35 cellular contexts compared by ENCODE assay signal in the genomic region with DNA sequence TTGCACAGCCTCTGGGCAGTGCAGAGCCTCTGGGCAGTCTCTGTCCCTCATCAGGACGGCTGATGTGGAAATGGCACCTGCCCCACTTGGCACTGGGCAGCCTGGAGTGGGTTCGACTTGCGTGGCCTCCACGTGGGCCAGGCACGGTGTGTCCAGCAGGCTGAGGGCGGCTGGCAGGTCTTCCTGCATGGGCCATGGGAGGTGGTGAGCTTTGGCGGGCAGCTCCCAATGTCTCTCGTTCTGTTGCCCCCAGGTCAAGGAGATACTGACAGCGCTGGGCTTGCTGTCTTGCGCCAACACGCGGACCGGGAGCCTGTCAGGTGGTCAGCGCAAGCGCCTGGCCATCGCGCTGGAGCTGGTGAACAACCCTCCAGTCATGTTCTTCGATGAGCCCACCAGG. TPM values are rescaled to one million over a fixed set of nuclear protein-coding genes. Genes with fewer than 3 reads are reported as not detected.
"Had no signal": no experiment of that assay in that cellular context is flagged by ENCODE, and none has a peak within 500 bp of the region (broad histone marks: within the 10 kb centered on the region; RNA-seq: fewer than 3 reads in every experiment).

No MANE protein-coding gene starts in this region.

- ATAC-seq: activated CD4-positive, alpha-beta T cell treated with anti-CD3 and anti-CD28 coated beads for 36 hours; activated CD8-positive, alpha-beta memory T cell treated with anti-CD3 and anti-CD28 coated beads, Interleukin-2, amount 10 ng/mL, durations not matched to agents 7 days and 5 days; activated CD8-positive, alpha-beta T cell treated with anti-CD3 and anti-CD28 coated beads, Interleukin-2, amount 10 ng/mL, durations not matched to agents 7 days and 5 days; activated naive CD8-positive, alpha-beta T cell treated with anti-CD3 and anti-CD28 coated beads, Interleukin-2, amount 50 U/mL, for 24 hours; body of pancreas; gastroesophageal sphincter had no signal

- H3K27me3 ChIP-seq: adrenal gland, body of pancreas, colonic mucosa, esophagus squamous epithelium, gastroesophageal sphincter had no signal

- H3K4me1 Mint-ChIP-seq: activated CD4-positive, alpha-beta T cell treated with anti-CD3 and anti-CD28 coated beads for 36 hours; activated CD4-positive, alpha-beta T cell treated with anti-CD3 and anti-CD28 coated beads, Interleukin-2, amount 10 ng/mL, durations not matched to agents 24 days and 14 days; activated naive CD4-positive, alpha-beta T cell treated with anti-CD3 and anti-CD28 coated beads, Interleukin-2, amount 50 U/mL, for 24 hours had no signal

- H3K36me3 ChIP-seq: colonic mucosa had no signal

- H3K27ac ChIP-seq: adrenal gland, body of pancreas, colonic mucosa, epithelial cell of prostate, esophagus squamous epithelium, gastroesophageal sphincter had no signal

- H3K9me3 ChIP-seq: adrenal gland, body of pancreas, colonic mucosa, esophagus squamous epithelium, gastroesophageal sphincter had no signal

- H3K36me3 Mint-ChIP-seq: activated CD8-positive, alpha-beta memory T cell treated with anti-CD3 and anti-CD28 coated beads, Interleukin-2, amount 10 ng/mL, durations not matched to agents 7 days and 5 days; activated naive CD8-positive, alpha-beta T cell treated with anti-CD3 and anti-CD28 coated beads for 36 hours had no signal

- H3K27ac Mint-ChIP-seq: activated CD4-positive, alpha-beta memory T cell treated with anti-CD3 and anti-CD28 coated beads for 36 hours; activated CD4-positive, alpha-beta T cell treated with anti-CD3 and anti-CD28 coated beads for 36 hours; activated CD4-positive, alpha-beta T cell treated with anti-CD3 and anti-CD28 coated beads, Interleukin-2, amount 10 ng/mL, durations not matched to agents 24 days and 14 days; activated CD8-positive, alpha-beta memory T cell treated with anti-CD3 and anti-CD28 coated beads, Interleukin-2, amount 10 ng/mL, durations not matched to agents 7 days and 5 days; activated CD8-positive, alpha-beta T cell treated with anti-CD3 and anti-CD28 coated beads, Interleukin-2, amount 10 ng/mL, durations not matched to agents 7 days and 5 days; activated naive CD4-positive, alpha-beta T cell treated with anti-CD3 and anti-CD28 coated beads for 36 hours; activated naive CD4-positive, alpha-beta T cell treated with anti-CD3 and anti-CD28 coated beads, Interleukin-2, amount 50 U/mL, for 24 hours; activated naive CD8-positive, alpha-beta T cell treated with anti-CD3 and anti-CD28 coated beads for 36 hours; activated naive CD8-positive, alpha-beta T cell treated with anti-CD3 and anti-CD28 coated beads, Interleukin-2, amount 50 U/mL, for 24 hours; activated T-helper 1 cell treated with anti-CD3 and anti-CD28 coated beads, Interleukin-12 subunit alpha, Interleukin-12 subunit beta, Interleukin-2, Interleukin-4 antibody, amounts not matched to agents 30 ng/mL and 10 ng/mL and 1 ng/mL, durations not matched to agents 14 hours and 24 hours and 36 hours; activated T-helper 2 cell treated with anti-CD3 and anti-CD28 coated beads, Interferon-gamma antibody, Interleukin-2, Interleukin-4, amounts not matched to agents 10 μg/mL and 5 μg/mL and 100 μg/mL, durations not matched to agents 14 hours and 24 hours and 36 hours had no signal

- DNase-seq: activated CD4-positive, alpha-beta memory T cell treated with anti-CD3 and anti-CD28 coated beads for 36 hours; activated CD4-positive, alpha-beta T cell treated with anti-CD3 and anti-CD28 coated beads for 36 hours; activated CD4-positive, alpha-beta T cell treated with anti-CD3 and anti-CD28 coated beads, Interleukin-2, amount 10 ng/mL, durations not matched to agents 24 days and 14 days; activated CD4-positive, CD25-positive, alpha-beta regulatory T cell; activated CD4-positive, CD25-positive, alpha-beta regulatory T cell treated with anti-CD3 and anti-CD28 coated beads, Interleukin-2, amount 50 U/mL, for 72 hours; activated CD8-positive, alpha-beta memory T cell treated with anti-CD3 and anti-CD28 coated beads, Interleukin-2, amount 10 ng/mL, durations not matched to agents 7 days and 5 days; activated CD8-positive, alpha-beta memory T cell treated with anti-CD3 and anti-CD28 coated beads, Interleukin-2, amount 50 U/mL, for 4 hours; activated CD8-positive, alpha-beta T cell treated with anti-CD3 and anti-CD28 coated beads, Interleukin-2, amount 10 ng/mL, durations not matched to agents 7 days and 5 days; activated effector memory CD4-positive, alpha-beta T cell treated with anti-CD3 and anti-CD28 coated beads, Interleukin-2, amount 50 U/mL, for 16 hours; activated naive CD4-positive, alpha-beta T cell treated with anti-CD3 and anti-CD28 coated beads for 36 hours; activated naive CD8-positive, alpha-beta T cell treated with anti-CD3 and anti-CD28 coated beads for 36 hours; activated naive CD8-positive, alpha-beta T cell treated with anti-CD3 and anti-CD28 coated beads, Interleukin-2, amount 50 U/mL, for 24 hours; activated T-cell treated with anti-CD3 and anti-CD28 coated beads, Interleukin-2, amount 50 U/mL, for 1 hour; activated T-cell treated with anti-CD3 and anti-CD28 coated beads, Interleukin-2, amount 50 U/mL, for 48 hours; amygdala; aorta; body of pancreas; caudate nucleus; colonic mucosa; effector CD8-positive, alpha-beta T cell; esophagus squamous epithelium; foreskin melanocyte; T-helper 1 cell; T-helper 2 cell had no signal

- FAIRE-seq: endometrium, endothelial cell of umbilical vein had no signal

- H3K4me1 ChIP-seq: adrenal gland, body of pancreas, colonic mucosa, esophagus squamous epithelium, gastroesophageal sphincter had no signal

- H3K27me3 Mint-ChIP-seq: activated CD4-positive, alpha-beta memory T cell treated with anti-CD3 and anti-CD28 coated beads for 36 hours; activated CD4-positive, alpha-beta T cell treated with anti-CD3 and anti-CD28 coated beads for 36 hours; activated CD4-positive, alpha-beta T cell treated with anti-CD3 and anti-CD28 coated beads, Interleukin-2, amount 10 ng/mL, durations not matched to agents 24 days and 14 days; activated CD8-positive, alpha-beta memory T cell treated with anti-CD3 and anti-CD28 coated beads, Interleukin-2, amount 10 ng/mL, durations not matched to agents 7 days and 5 days; activated naive CD4-positive, alpha-beta T cell treated with anti-CD3 and anti-CD28 coated beads, Interleukin-2, amount 50 U/mL, for 24 hours; activated naive CD8-positive, alpha-beta T cell treated with anti-CD3 and anti-CD28 coated beads for 36 hours; activated naive CD8-positive, alpha-beta T cell treated with anti-CD3 and anti-CD28 coated beads, Interleukin-2, amount 50 U/mL, for 24 hours had no signal

- H3K4me3 Mint-ChIP-seq: activated CD4-positive, alpha-beta memory T cell treated with anti-CD3 and anti-CD28 coated beads for 36 hours; activated CD4-positive, alpha-beta T cell treated with anti-CD3 and anti-CD28 coated beads for 36 hours; activated CD4-positive, alpha-beta T cell treated with anti-CD3 and anti-CD28 coated beads, Interleukin-2, amount 10 ng/mL, durations not matched to agents 24 days and 14 days; activated CD8-positive, alpha-beta memory T cell treated with anti-CD3 and anti-CD28 coated beads, Interleukin-2, amount 10 ng/mL, durations not matched to agents 7 days and 5 days; activated CD8-positive, alpha-beta T cell treated with anti-CD3 and anti-CD28 coated beads, Interleukin-2, amount 10 ng/mL, durations not matched to agents 7 days and 5 days; activated naive CD4-positive, alpha-beta T cell treated with anti-CD3 and anti-CD28 coated beads for 36 hours; activated naive CD4-positive, alpha-beta T cell treated with anti-CD3 and anti-CD28 coated beads, Interleukin-2, amount 50 U/mL, for 24 hours; activated naive CD8-positive, alpha-beta T cell treated with anti-CD3 and anti-CD28 coated beads for 36 hours; activated naive CD8-positive, alpha-beta T cell treated with anti-CD3 and anti-CD28 coated beads, Interleukin-2, amount 50 U/mL, for 24 hours; activated T-helper 1 cell treated with anti-CD3 and anti-CD28 coated beads, Interleukin-12 subunit alpha, Interleukin-12 subunit beta, Interleukin-2, Interleukin-4 antibody, amounts not matched to agents 30 ng/mL and 10 ng/mL and 1 ng/mL, durations not matched to agents 14 hours and 24 hours and 36 hours had no signal

- H3K4me3 ChIP-seq: adrenal gland, body of pancreas, colonic mucosa, esophagus squamous epithelium, gastroesophageal sphincter had no signal

RNA-seq across cellular contexts. Expression of gene TFF3, which starts 33.2 kb away (rescaled TPM):
- total RNA-seq: activated CD4-positive, alpha-beta memory T cell treated with anti-CD3 and anti-CD28 coated beads for 36 hours; activated CD4-positive, alpha-beta T cell treated with anti-CD3 and anti-CD28 coated beads for 36 hours; activated CD4-positive, alpha-beta T cell treated with anti-CD3 and anti-CD28 coated beads, Interleukin-2, amount 10 ng/mL, durations not matched to agents 24 days and 14 days; activated CD8-positive, alpha-beta memory T cell treated with anti-CD3 and anti-CD28 coated beads for 36 hours; activated CD8-positive, alpha-beta memory T cell treated with anti-CD3 and anti-CD28 coated beads, Interleukin-2, amount 10 ng/mL, durations not matched to agents 7 days and 5 days; activated CD8-positive, alpha-beta T cell treated with anti-CD3 and anti-CD28 coated beads, Interleukin-2, amount 10 ng/mL, durations not matched to agents 7 days and 5 days; activated naive CD4-positive, alpha-beta T cell treated with anti-CD3 and anti-CD28 coated beads for 36 hours; activated naive CD8-positive, alpha-beta T cell treated with anti-CD3 and anti-CD28 coated beads for 36 hours; activated T-helper 1 cell treated with anti-CD3 and anti-CD28 coated beads, Interleukin-12 subunit alpha, Interleukin-12 subunit beta, Interleukin-2, Interleukin-4 antibody, amounts not matched to agents 30 ng/mL and 10 ng/mL and 1 ng/mL, durations not matched to agents 14 hours and 24 hours and 36 hours; activated T-helper 2 cell treated with anti-CD3 and anti-CD28 coated beads, Interferon-gamma antibody, Interleukin-2, Interleukin-4, amounts not matched to agents 10 μg/mL and 5 μg/mL and 100 μg/mL, durations not matched to agents 14 hours and 24 hours and 36 hours; fibroblast of lung; fibroblast of villous mesenchyme had no signal
